29 cellular contexts compared by ENCODE assay signal in the genomic region with DNA sequence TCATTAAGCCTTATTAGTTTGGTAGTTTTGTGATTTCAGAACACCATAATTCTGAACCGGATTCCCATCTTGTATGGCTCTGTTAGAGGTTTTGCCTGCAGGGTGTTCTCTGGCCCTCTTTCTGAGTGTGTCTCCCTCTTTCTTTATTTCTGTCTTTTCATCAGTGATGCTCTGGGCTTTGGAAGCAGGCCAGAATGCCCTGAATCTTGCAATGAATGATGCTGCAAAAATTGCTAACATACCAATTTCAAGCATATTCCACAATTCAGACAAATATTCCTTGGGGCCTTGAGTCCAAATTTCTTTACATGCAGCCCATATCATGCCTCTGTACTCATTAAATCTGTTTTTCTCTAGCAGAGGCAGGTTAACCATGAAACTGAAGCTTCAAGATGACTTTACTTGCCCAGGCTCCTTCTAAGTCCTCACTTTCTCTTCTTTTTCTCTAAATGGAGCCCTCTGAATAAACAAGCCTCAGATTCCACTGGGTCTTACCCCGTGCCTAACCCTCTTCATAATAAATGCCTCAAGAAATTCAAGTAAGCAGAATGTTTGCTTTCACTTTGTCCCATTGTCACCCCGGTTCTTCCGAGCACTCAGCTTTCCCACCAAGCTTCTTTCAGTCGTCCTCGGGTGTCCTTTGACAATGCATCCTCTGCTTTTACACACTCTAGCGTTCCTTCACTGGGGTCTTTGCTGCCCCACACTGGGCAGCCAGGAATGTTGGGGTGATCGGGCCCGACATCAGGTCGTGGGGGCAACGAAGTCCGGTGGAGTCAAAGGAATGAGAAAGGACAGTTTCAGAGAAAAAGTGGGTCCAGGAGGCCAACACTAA.
A peak's percentile ranks its signal among the peaks of the same experiment; 100 is the strongest.
DNase-seq lines count a peak whose midpoint lies in the region; ATAC-seq and TF ChIP-seq lines count a peak whose summit lies in the region.
"Had no signal": no experiment of that assay in that cellular context is flagged by ENCODE, and none has a peak within 500 bp of the region (broad histone marks: within the 10 kb centered on the region; RNA-seq: fewer than 3 reads in every experiment).

No MANE protein-coding gene starts in this region.

- H2AFZ ChIP-seq in osteoblast (ENCODE audit: low read length): peak overlapping the region; percentile 75

- CTCF ChIA-PET in WTC11 (lab: Charles Lee): interaction anchor here (0.6 kb wide), 1 partner anchor 136 kb away, joined by 3 read pairs; no protein-coding TSS in a partner anchor
- CTCF ChIA-PET in CD4-positive, alpha-beta T cell (lab: Charles Lee): no interaction called here

- no peaks in the 10 kb centered on the region for H3K27me3 Mint-ChIP-seq in WTC11 (ENCODE audit: low read depth)
- H3K27me3 Mint-ChIP-seq in CD4-positive, alpha-beta T cell: peaks cover 6% of the 10 kb centered on the region

- no peaks in the 10 kb centered on the region for H4K20me1 ChIP-seq in osteoblast (ENCODE audit: insufficient read depth, low read length)
- H4K20me1 ChIP-seq: BLaER1 had no signal

- H3K4me2 ChIP-seq in osteoblast (ENCODE audit: insufficient read depth, low read length): peak overlapping the region; percentile 54
- H3K4me2 ChIP-seq: BLaER1, KMS-11 had no signal

- H3K9me3 Mint-ChIP-seq in WTC11: peaks cover under 1% of the 10 kb centered on the region; the same call in 1 of the 2 replicates
- H3K9me3 Mint-ChIP-seq in CD4-positive, alpha-beta T cell: peaks cover under 1% of the 10 kb centered on the region
- H3K9me3 Mint-ChIP-seq: activated T-helper 17 cell treated with anti-CD3 and anti-CD28 coated beads, Interleukin-2, amount 50 U/mL, for 72 hours had no signal

- no peaks in the 10 kb centered on the region for H3K79me2 ChIP-seq in osteoblast (ENCODE audit: insufficient read depth, low read length)

- H3K4me1 Mint-ChIP-seq in WTC11: no peaks in the 10 kb centered on the region; the same call in 1 of the 2 replicates
- H3K4me1 Mint-ChIP-seq in CD4-positive, alpha-beta T cell (ENCODE audit: low read depth): no peaks in the 10 kb centered on the region
- H3K4me1 Mint-ChIP-seq: activated T-helper 17 cell treated with anti-CD3 and anti-CD28 coated beads, Interleukin-2, amount 50 U/mL, for 72 hours; stimulated activated effector memory CD8-positive, alpha-beta T cell treated with anti-CD3 and anti-CD28 coated beads, Interleukin-12 subunit alpha, Interleukin-12 subunit beta, amount 100 ng/mL, for 72 hours had no signal

- H3K36me3 ChIP-seq in osteoblast (ENCODE audit: insufficient read depth, low read length): no peaks in the 10 kb centered on the region
- H3K36me3 ChIP-seq: BLaER1, lower lobe of right lung, suprapubic skin, uterus had no signal

- no peaks in the 10 kb centered on the region for H3K27me3 ChIP-seq in osteoblast (ENCODE audit: insufficient read depth, low read length)
- no peaks in the 10 kb centered on the region for H3K27me3 ChIP-seq in CD4-positive, alpha-beta T cell (ENCODE audit: control insufficient read depth, insufficient read depth, low read length)
- H3K27me3 ChIP-seq: BLaER1, suprapubic skin, uterus had no signal

- no peak overlapping the region for H3K4me3 Mint-ChIP-seq in WTC11
- H3K4me3 Mint-ChIP-seq in CD4-positive, alpha-beta T cell: no peak overlapping the region
- H3K4me3 Mint-ChIP-seq: activated naive CD8-positive, alpha-beta T cell treated with anti-CD3 and anti-CD28 coated beads for 36 hours; activated T-helper 17 cell treated with anti-CD3 and anti-CD28 coated beads, Interleukin-2, amount 50 U/mL, for 72 hours; stimulated activated effector memory CD8-positive, alpha-beta T cell treated with anti-CD3 and anti-CD28 coated beads, Interleukin-12 subunit alpha, Interleukin-12 subunit beta, amount 100 ng/mL, for 72 hours had no signal

- H3K4me1 ChIP-seq in osteoblast (ENCODE audit: insufficient read depth, low read length): peaks cover 17% of the 10 kb centered on the region
- H3K4me1 ChIP-seq: Caco-2, lower lobe of right lung, uterus had no signal

- TF ChIP-seq CTCF in WTC11 (IDR thresholded peaks at IDR 0.05) (no peak), foreskin fibroblast (IDR thresholded peaks at IDR 0.05; ENCODE audit: low read depth, low read length) (no peak), osteoblast (IDR thresholded peaks at IDR 0.05; ENCODE audit: extremely low read depth, low read depth, low read length) (no peak)
- TF ChIP-seq CTCF in CD4-positive, alpha-beta T cell (IDR thresholded peaks at IDR 0.05): no peak

- POLR2A ChIA-PET in WTC11 (lab: Charles Lee): no interaction called here
- POLR2A ChIA-PET in CD4-positive, alpha-beta T cell (lab: Charles Lee): no interaction called here

- ATAC-seq in WTC11: no peak
- no peak for ATAC-seq in CD4-positive, alpha-beta T cell (ENCODE audit: poor library complexity)
- ATAC-seq: activated T-helper 17 cell treated with anti-CD3 and anti-CD28 coated beads, Interleukin-2, amount 50 U/mL, for 72 hours; lower lobe of right lung; Panc1; stimulated activated effector memory CD8-positive, alpha-beta T cell treated with anti-CD3 and anti-CD28 coated beads, Interleukin-12 subunit alpha, Interleukin-12 subunit beta, amount 100 ng/mL, for 72 hours had no signal

- DNase-seq in EL (peak; percentile 47), WTC11 (ENCODE audit: low spot score) (no peak), foreskin fibroblast (peak in 1 of 2 donors; percentile 55), osteoblast (ENCODE audit: insufficient read length, low spot score, missing footprints) (no peak), activated gamma-delta T cell treated with Interleukin-2 at 50 U/mL for 16 hours (no peak), activated gamma-delta T cell (lab: John Stamatoyannopoulos, UW) (no peak), GOT3 (lab: John Stamatoyannopoulos, UW) (no peak)
- DNase-seq in CD4-positive, alpha-beta T cell: no peak
- DNase-seq: activated CD4-positive, alpha-beta T cell treated with anti-CD3 and anti-CD28 coated beads, Interleukin-2, amount 50 U/mL, for 48 hours; activated CD8-positive, alpha-beta memory T cell treated with anti-CD3 and anti-CD28 coated beads, Interleukin-2, amount 50 U/mL, for 48 hours; activated naive CD8-positive, alpha-beta T cell treated with anti-CD3 and anti-CD28 coated beads for 36 hours; Caco-2; cerebellar nuclear complex; DND-41; H7; lower lobe of right lung; MV-4-11; NCI-H2171 treated with DMSO at 0.1 percent for 48 hours; NCI-H524; nucleus accumbens; stimulated activated CD4-positive, alpha-beta T cell treated with anti-CD3 and anti-CD28 coated beads, Interleukin-2, amount 100 ng/mL, for 48 hours; T-helper 9 cell; uterus had no signal

- 0 out of 2 replicates have a peak overlapping the region, but pooled peaks have one; percentile 4 for H3K27ac Mint-ChIP-seq in WTC11
- H3K27ac Mint-ChIP-seq in CD4-positive, alpha-beta T cell: no peak overlapping the region
- H3K27ac Mint-ChIP-seq: activated naive CD8-positive, alpha-beta T cell treated with anti-CD3 and anti-CD28 coated beads for 36 hours; activated T-helper 17 cell treated with anti-CD3 and anti-CD28 coated beads, Interleukin-2, amount 50 U/mL, for 72 hours; stimulated activated effector memory CD8-positive, alpha-beta T cell treated with anti-CD3 and anti-CD28 coated beads, Interleukin-12 subunit alpha, Interleukin-12 subunit beta, amount 100 ng/mL, for 72 hours had no signal

- no peaks in the 10 kb centered on the region; the same call in 1 of the 2 replicates for H3K36me3 Mint-ChIP-seq in WTC11
- H3K36me3 Mint-ChIP-seq in CD4-positive, alpha-beta T cell (ENCODE audit: low read depth): no peaks in the 10 kb centered on the region
- H3K36me3 Mint-ChIP-seq: stimulated activated effector memory CD8-positive, alpha-beta T cell treated with anti-CD3 and anti-CD28 coated beads, Interleukin-12 subunit alpha, Interleukin-12 subunit beta, amount 100 ng/mL, for 72 hours had no signal

- peak overlapping the region; percentile 56 for H3K27ac ChIP-seq in osteoblast (ENCODE audit: low read depth, low read length)
- no peak overlapping the region for H3K27ac ChIP-seq in CD4-positive, alpha-beta T cell (ENCODE audit: low read depth, low read length)
- H3K27ac ChIP-seq: BLaER1, KMS-11, lower lobe of right lung, suprapubic skin had no signal

- H3K4me3 ChIP-seq in foreskin fibroblast (ENCODE audit: low read depth in 1 of 2, low read length in 2 of 2) (peak overlapping the region; percentile 14 to 41), osteoblast (ENCODE audit: insufficient read depth, low read length) (peak overlapping the region; percentile 45)
- H3K4me3 ChIP-seq: BLaER1, lower lobe of right lung, suprapubic skin, uterus had no signal

- intact Hi-C loops in CD4-positive, alpha-beta T cell (cut with DNase I, micrococcal nuclease): no loop called here

- H3K9me3 ChIP-seq in osteoblast (ENCODE audit: low read depth, low read length): no peaks in the 10 kb centered on the region
- no peaks in the 10 kb centered on the region for H3K9me3 ChIP-seq in CD4-positive, alpha-beta T cell (ENCODE audit: control insufficient read depth, low read length)
- H3K9me3 ChIP-seq: BLaER1, Caco-2, lower lobe of right lung, suprapubic skin, uterus had no signal

TF ChIP-seq in WTC11, 78 proteins besides CTCF, POLR2A, EP300 and RAD21 (continues in another document):
- no peak for TF ChIP-seq GABPB1 (CRISPR knock-in tag; IDR thresholded peaks at IDR 0.05)
- TF ChIP-seq TP53 (CRISPR knock-in tag; IDR thresholded peaks at IDR 0.05): no peak
- no peak for TF ChIP-seq SOX15 (CRISPR knock-in tag; IDR thresholded peaks at IDR 0.05)
- TF ChIP-seq, protein P1, sequence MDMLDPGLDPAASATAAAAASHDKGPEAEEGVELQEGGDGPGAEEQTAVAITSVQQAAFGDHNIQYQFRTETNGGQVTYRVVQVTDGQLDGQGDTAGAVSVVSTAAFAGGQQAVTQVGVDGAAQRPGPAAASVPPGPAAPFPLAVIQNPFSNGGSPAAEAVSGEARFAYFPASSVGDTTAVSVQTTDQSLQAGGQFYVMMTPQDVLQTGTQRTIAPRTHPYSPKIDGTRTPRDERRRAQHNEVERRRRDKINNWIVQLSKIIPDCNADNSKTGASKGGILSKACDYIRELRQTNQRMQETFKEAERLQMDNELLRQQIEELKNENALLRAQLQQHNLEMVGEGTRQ (CRISPR knock-in tag; IDR thresholded peaks at IDR 0.05): no peak
- TF ChIP-seq ATF2 (CRISPR knock-in tag; IDR thresholded peaks at IDR 0.05; ENCODE audit: borderline replicate concordance, low read depth): no peak
- no peak for TF ChIP-seq CREB1 (CRISPR knock-in tag; IDR thresholded peaks at IDR 0.05)
- TF ChIP-seq FOXK1 (CRISPR knock-in tag; IDR thresholded peaks at IDR 0.05): no peak
- no peak for TF ChIP-seq ZNF423 (CRISPR knock-in tag; IDR thresholded peaks at IDR 0.05)
- no peak for TF ChIP-seq EMX1 (CRISPR knock-in tag; IDR thresholded peaks at IDR 0.05)
